22 cellular contexts compared by ENCODE assay signal in the genomic region with DNA sequence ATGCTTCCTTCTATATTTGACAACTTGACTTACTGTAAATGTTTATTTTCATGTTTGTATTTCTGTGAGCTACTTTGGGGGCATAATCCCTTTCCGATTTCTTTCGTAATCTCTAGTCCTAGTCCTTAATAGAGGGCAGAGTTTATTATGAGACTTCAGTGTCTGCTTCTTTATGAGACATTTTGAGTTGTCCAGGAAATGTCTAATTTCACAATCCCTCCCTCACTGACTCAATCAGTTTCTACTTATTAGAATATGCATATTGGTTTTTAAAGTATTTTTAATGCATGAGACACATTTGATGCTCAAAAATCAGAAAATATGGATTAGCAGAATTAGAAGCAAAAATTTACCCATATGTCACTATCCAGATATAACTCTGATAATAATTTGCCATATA.
DNase-seq lines count a peak whose midpoint lies in the region; ATAC-seq and TF ChIP-seq lines count a peak whose summit lies in the region.
"Had no signal": no experiment of that assay in that cellular context is flagged by ENCODE, and none has a peak within 500 bp of the region (broad histone marks: within the 10 kb centered on the region; RNA-seq: fewer than 3 reads in every experiment).

No MANE protein-coding gene starts in this region.

- peaks cover 7% of the 10 kb centered on the region for H3K36me3 Mint-ChIP-seq in endodermal cell (ENCODE audit: low read depth)

- H3K9ac ChIP-seq in endodermal cell (ENCODE audit: extremely low read depth, low read length, poor library complexity, severe bottlenecking) = no peak overlapping the region

- H3K4me1 Mint-ChIP-seq in endodermal cell = no peaks in the 10 kb centered on the region

- H3K27ac ChIP-seq in endodermal cell (ENCODE audit: low read depth, low read length) = no peak overlapping the region
- H3K27ac ChIP-seq: A549, SJCRH30 had no signal

- no peak overlapping the region for H3K4me3 Mint-ChIP-seq in endodermal cell
- H3K4me3 Mint-ChIP-seq: CD4-positive, CD25-positive, alpha-beta regulatory T cell had no signal

- TF ChIP-seq CTCF in fibroblast of pulmonary artery (IDR thresholded peaks at IDR 0.05; ENCODE audit: low read length, missing control alignments) (no peak), endodermal cell (conservative IDR thresholded peaks at IDR 0.05) (no peak)

- no peak overlapping the region for H3K4me3 ChIP-seq in fibroblast of pulmonary artery (replicated peaks; ENCODE audit: low read depth, low read length)
- no peak overlapping the region for H3K4me3 ChIP-seq in endodermal cell (ENCODE audit: low read length)
- H3K4me3 ChIP-seq: A549, SJCRH30 had no signal

- WGBS in endodermal cell (ENCODE audit: insufficient coverage in 1 of 2, insufficient read length in 1 of 2), 2 experiments = 100% methylated on average over 2 of the region's 2 CpGs; no CpG with 5 or more reads in 1 of the 2 experiments

- no peaks in the 10 kb centered on the region for H3K9me3 ChIP-seq in endodermal cell (ENCODE audit: control insufficient read depth, low read length)
- H3K9me3 ChIP-seq: A549, BE2C, SJCRH30 had no signal

- no peaks in the 10 kb centered on the region for H3K27me3 Mint-ChIP-seq in endodermal cell (ENCODE audit: insufficient read depth)
- H3K27me3 Mint-ChIP-seq: CD4-positive, CD25-positive, alpha-beta regulatory T cell had no signal

- DNase-seq in EH (ENCODE audit: low read depth) = peak; percentile 12
- peak; percentile 50 for DNase-seq in HCEC 1CT
- peak; percentile 50 for DNase-seq in amniotic epithelial cell (ENCODE audit: low read depth)
- DNase-seq in fibroblast of pulmonary artery (ENCODE audit: low read depth) = peak; percentile 42
- DNase-seq in posterior cingulate gyrus = no peak
- DNase-seq in D341Med (ENCODE audit: low spot score) = no peak
- no peak for DNase-seq in endodermal cell
- DNase-seq: BE2C; CD4-positive, CD25-positive, alpha-beta regulatory T cell; DMS79; Karpas-422; NCI-H1105; NCI-H2029 treated with DMSO at 0.1 percent for 48 hours; NCI-H2171; NCI-H345; NCI-H524; NCI-H774; NK-92 treated with Interleukin-12 subunit alpha and Interleukin-12 subunit beta, amount 100 ng/mL, for 24 hours; OCI-M1; SJCRH30 had no signal

- H3K36me3 ChIP-seq in endodermal cell (ENCODE audit: control insufficient read depth, insufficient read depth, low read length) = no peaks in the 10 kb centered on the region
- H3K36me3 ChIP-seq: BE2C, SJCRH30 had no signal

- no peaks in the 10 kb centered on the region for H3K27me3 ChIP-seq in endodermal cell (ENCODE audit: control insufficient read depth, insufficient read depth, low read length, poor library complexity, severe bottlenecking)
- H3K27me3 ChIP-seq: BE2C, SJCRH30 had no signal

- intact Hi-C loops in posterior cingulate gyrus (cut with DNase I) = no loop called here

- no peak for ATAC-seq in HG03135 (IDR thresholded peaks at IDR 0.05; ENCODE audit: unreplicated experiment)
- ATAC-seq: A549 had no signal

- no peaks in the 10 kb centered on the region for H3K9me3 Mint-ChIP-seq in endodermal cell

- H3K27ac Mint-ChIP-seq in endodermal cell = no peak overlapping the region
- H3K27ac Mint-ChIP-seq: CD4-positive, CD25-positive, alpha-beta regulatory T cell had no signal

- H3K4me1 ChIP-seq in endodermal cell (ENCODE audit: control insufficient read depth, insufficient read depth, low read length) = no peaks in the 10 kb centered on the region
- H3K4me1 ChIP-seq: A549, SJCRH30 had no signal

Comparison
In these comparisons a context has a peak if more than half of its experiments do, and no peak if none do; other contexts are left out.
1. DNase-seq: peak in EH (single experiment), HCEC 1CT (single experiment), amniotic epithelial cell (single experiment) and fibroblast of pulmonary artery (single experiment); none in posterior cingulate gyrus (0 of 10), D341Med (single experiment) and endodermal cell (single experiment).